In the genomic region with DNA sequence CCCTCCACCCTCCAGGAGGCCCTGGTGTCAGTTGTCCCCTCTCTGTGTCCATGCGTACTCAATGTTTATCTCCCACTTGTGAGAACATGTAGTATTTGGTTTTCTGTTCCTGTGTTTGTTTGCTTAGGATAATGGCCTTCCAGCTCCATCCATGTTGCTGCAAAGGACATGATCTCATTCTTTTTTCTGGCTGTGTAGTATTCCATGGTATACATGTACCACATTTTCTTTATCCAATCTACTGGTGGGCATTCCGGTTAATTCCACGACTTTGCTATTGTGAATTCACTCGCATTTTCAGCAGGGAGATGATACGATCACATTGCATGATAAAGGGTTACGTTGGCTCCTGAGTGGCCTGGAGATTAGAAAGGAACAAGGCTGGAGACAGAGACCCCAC, we compare ENCODE assay signal across 29 cellular contexts.
"Had no signal": no experiment of that assay in that cellular context is flagged by ENCODE, and none has a peak within 500 bp of the region (broad histone marks: within the 10 kb centered on the region; RNA-seq: fewer than 3 reads in every experiment).

No MANE protein-coding gene starts in this region.

- H3K27me3 ChIP-seq: colonic mucosa, foreskin keratinocyte, gastrocnemius medialis, heart left ventricle had no signal

- H3K9me3 Mint-ChIP-seq: dendritic cell treated with granulocyte-macrophage colony-stimulating factor and Interleukin-4, amounts not matched to agents 40 ng/mL and 50 ng/mL, for 4 days; effector memory CD8-positive, alpha-beta T cell; endodermal cell had no signal

- H3K27ac Mint-ChIP-seq: dendritic cell treated with granulocyte-macrophage colony-stimulating factor and Interleukin-4, amounts not matched to agents 40 ng/mL and 50 ng/mL, for 4 days; effector memory CD8-positive, alpha-beta T cell; endodermal cell had no signal

- H3K4me1 Mint-ChIP-seq: endodermal cell had no signal

- H3K4me3 ChIP-seq: colonic mucosa, coronary artery, dorsolateral prefrontal cortex, esophagus muscularis mucosa, esophagus squamous epithelium, gastrocnemius medialis, gastroesophageal sphincter, heart left ventricle, heart right ventricle had no signal

- ATAC-seq: effector memory CD8-positive, alpha-beta T cell; esophagus mucosa; foreskin keratinocyte; gastrocnemius medialis; gastroesophageal sphincter; heart left ventricle; heart right ventricle had no signal

- H3K4me1 ChIP-seq: colonic mucosa, foreskin keratinocyte had no signal

- H3K36me3 ChIP-seq: colonic mucosa, esophagus muscularis mucosa, esophagus squamous epithelium, gastrocnemius medialis, gastroesophageal sphincter, heart left ventricle, heart right ventricle had no signal

- FAIRE-seq: colon, endometrium, endothelial cell of umbilical vein, frontal cortex had no signal

- DNase-seq: colonic mucosa; cortex of kidney; dermis blood vessel endothelial cell; effector CD4-positive, alpha-beta T cell; effector CD8-positive, alpha-beta T cell; effector memory CD4-positive, alpha-beta T cell; effector memory CD8-positive, alpha-beta T cell; endodermal cell; erythroblast; esophagus squamous epithelium; foreskin fibroblast; foreskin keratinocyte; foreskin melanocyte; gastrocnemius medialis; glutamatergic neuron; head of caudate nucleus; heart left ventricle; heart right ventricle had no signal

- H3K27ac ChIP-seq: colonic mucosa, coronary artery, dorsolateral prefrontal cortex, epithelial cell of prostate, esophagus squamous epithelium, foreskin keratinocyte had no signal

- H3K9me3 ChIP-seq: colonic mucosa, esophagus muscularis mucosa, esophagus squamous epithelium, gastrocnemius medialis, gastroesophageal sphincter, heart left ventricle, heart right ventricle had no signal

- H3K4me3 Mint-ChIP-seq: dendritic cell treated with granulocyte-macrophage colony-stimulating factor and Interleukin-4, amounts not matched to agents 40 ng/mL and 50 ng/mL, for 4 days; effector memory CD8-positive, alpha-beta T cell; endodermal cell had no signal
